9 cellular contexts compared by ENCODE assay signal in the genomic region with DNA sequence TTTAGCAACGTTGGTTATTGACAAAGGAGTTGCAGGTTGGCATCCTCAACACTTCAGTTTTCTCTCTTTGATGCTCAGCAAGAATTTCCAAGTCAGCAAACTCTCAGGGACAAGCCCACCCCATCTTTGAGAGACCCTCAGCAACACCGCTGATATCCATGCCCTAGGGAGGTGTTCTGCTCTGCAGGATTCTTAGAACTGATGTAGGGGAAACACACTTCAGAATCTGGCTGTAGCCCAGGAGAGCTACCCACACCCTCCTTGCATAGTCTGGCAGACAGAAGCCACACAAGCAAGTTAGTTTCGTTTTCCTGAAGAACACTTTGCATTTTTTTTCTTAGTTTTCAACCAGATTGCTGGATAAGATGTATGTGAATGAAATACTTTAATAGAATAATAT. TPM values are rescaled to one million over a fixed set of nuclear protein-coding genes. Genes with fewer than 3 reads are reported as not detected.
DNase-seq lines count a peak whose midpoint lies in the region; ATAC-seq and TF ChIP-seq lines count a peak whose summit lies in the region.
"Had no signal": no experiment of that assay in that cellular context is flagged by ENCODE, and none has a peak within 500 bp of the region (broad histone marks: within the 10 kb centered on the region; RNA-seq: fewer than 3 reads in every experiment).

No MANE protein-coding gene starts in this region.

- peak overlapping the region; percentile 61 for H3K27ac ChIP-seq in foreskin keratinocyte
- H3K27ac ChIP-seq: cardiac muscle cell had no signal

- TF ChIP-seq CTCF in foreskin keratinocyte (conservative IDR thresholded peaks at IDR 0.05): no peak

- no peaks in the 10 kb centered on the region for H3K27me3 Mint-ChIP-seq in activated T-cell treated with anti-CD3 and anti-CD28 coated beads, Interleukin-2, amount 50 U/mL, for 4 hours (ENCODE audit: low read depth)

- ATAC-seq in GM18498 (IDR thresholded peaks at IDR 0.05; ENCODE audit: unreplicated experiment) (peak; percentile 88), HG02571 (IDR thresholded peaks at IDR 0.05; ENCODE audit: unreplicated experiment) (peak; percentile 75), foreskin keratinocyte (peak; percentile 66)
- peak; percentile 79 for ATAC-seq in activated T-cell treated with anti-CD3 and anti-CD28 coated beads, Interleukin-2, amount 50 U/mL, for 4 hours

- H3K4me3 ChIP-seq in skeletal muscle satellite cell (ENCODE audit: low read length): peak overlapping the region; percentile 67
- H3K4me3 ChIP-seq: cardiac muscle cell had no signal

- peaks cover 13% of the 10 kb centered on the region for H3K36me3 ChIP-seq in skeletal muscle satellite cell (ENCODE audit: insufficient read depth, low read length)
- H3K36me3 ChIP-seq: cardiac muscle cell had no signal

- H3K9me3 Mint-ChIP-seq in activated T-cell treated with anti-CD3 and anti-CD28 coated beads, Interleukin-2, amount 50 U/mL, for 4 hours: no peaks in the 10 kb centered on the region

- DNase-seq in NCI-H146 (lab: John Stamatoyannopoulos, UW): peak; percentile 4
- peak; percentile 11 for DNase-seq in activated T-cell treated with anti-CD3 and anti-CD28 coated beads, Interleukin-2, amount 50 U/mL, for 4 hours
- DNase-seq in foreskin keratinocyte: peak in 1 of 2 donors; percentile 27
- no peak for DNase-seq in NCI-H2081 treated with DMSO at 0.1 percent for 48 hours (lab: John Stamatoyannopoulos, UW)
- DNase-seq in ureter (ENCODE audit: low spot score): no peak

- peak overlapping the region; percentile 80 for H3K9ac ChIP-seq in skeletal muscle satellite cell (ENCODE audit: low read depth, low read length)

- H3K4me1 ChIP-seq in foreskin keratinocyte (peaks cover 9% of the 10 kb centered on the region), skeletal muscle satellite cell (ENCODE audit: control insufficient read depth, insufficient read depth, low read length) (peaks cover 32% of the 10 kb centered on the region)

- H3K4me2 ChIP-seq in skeletal muscle satellite cell (ENCODE audit: low read length): peak overlapping the region; percentile 85

- peak overlapping the region; percentile 88 for H3K4me3 Mint-ChIP-seq in activated T-cell treated with anti-CD3 and anti-CD28 coated beads, Interleukin-2, amount 50 U/mL, for 4 hours

- H3K27me3 ChIP-seq in foreskin keratinocyte (no peaks in the 10 kb centered on the region), skeletal muscle satellite cell (ENCODE audit: control insufficient read depth, insufficient read depth, low read length) (no peaks in the 10 kb centered on the region)
- H3K27me3 ChIP-seq: cardiac muscle cell had no signal

- H3K4me1 Mint-ChIP-seq in activated T-cell treated with anti-CD3 and anti-CD28 coated beads, Interleukin-2, amount 50 U/mL, for 4 hours (ENCODE audit: low read depth): peaks cover 42% of the 10 kb centered on the region

- H3K36me3 Mint-ChIP-seq in activated T-cell treated with anti-CD3 and anti-CD28 coated beads, Interleukin-2, amount 50 U/mL, for 4 hours (ENCODE audit: insufficient read depth): peaks cover 27% of the 10 kb centered on the region

- H3K9me3 ChIP-seq in skeletal muscle satellite cell (replicated peaks; ENCODE audit: low read length): no peaks in the 10 kb centered on the region

RNA-seq across cellular contexts. Expression of a gene that starts 0.8 kb away (rescaled TPM):
- 1 to 10 TPM; 3.3 to 8.1 (median 4.1) TPM for total RNA-seq in activated T-cell treated with anti-CD3 and anti-CD28 coated beads, Interleukin-2, amount 50 U/mL, for 4 hours
- total RNA-seq in foreskin keratinocyte (7.6 and 13.5 TPM in 2 replicates), ureter (15.9 TPM)
- 2.9 and 3.7 TPM in 2 replicates for polyA plus RNA-seq in foreskin keratinocyte
- total RNA-seq in skeletal muscle satellite cell (2012; rRNA removed): 7.4 and 10.5 TPM in 2 replicates
- total RNA-seq: cardiac muscle cell had no signal
- polyA plus RNA-seq: cardiac muscle cell had no signal

RNA-seq across cellular contexts. Expression of a gene that starts 29.6 kb away (rescaled TPM):
- 1 to 10 TPM; 1.8 to 2.5 (median 2.1) TPM for total RNA-seq in activated T-cell treated with anti-CD3 and anti-CD28 coated beads, Interleukin-2, amount 50 U/mL, for 4 hours
- total RNA-seq in foreskin keratinocyte (20.6 and 34.2 TPM in 2 replicates), ureter (8.1 TPM)
- 3.3 and 4.8 TPM in 2 replicates for polyA plus RNA-seq in foreskin keratinocyte
- total RNA-seq in skeletal muscle satellite cell (2012; rRNA removed): 15.0 and 19.0 TPM in 2 replicates
- polyA plus RNA-seq: cardiac muscle cell had no signal

Comparison
In these comparisons a context has a peak if more than half of its experiments do, and no peak if none do; other contexts are left out.
1. DNase-seq: peak in NCI-H146 (single experiment) and activated T-cell treated with anti-CD3 and anti-CD28 coated beads, Interleukin-2, amount 50 U/mL, for 4 hours (single experiment); none in NCI-H2081 treated with DMSO at 0.1 percent for 48 hours (single experiment) and ureter (single experiment).
2. Peak in every context shown above with its lines, with median percentiles within 50 percentile points of each other: ATAC-seq.